10 cellular contexts compared by ENCODE assay signal in genomic region chr1:192573499-192573898, GRCh38. TPM values are rescaled to one million over a fixed set of nuclear protein-coding genes. Genes with fewer than 3 reads are reported as not detected.
DNase-seq lines count a peak whose midpoint lies in the region; ATAC-seq and TF ChIP-seq lines count a peak whose summit lies in the region.
"Had no signal": no experiment of that assay in that cellular context is flagged by ENCODE, and none has a peak within 500 bp of the region (broad histone marks: within the 10 kb centered on the region; RNA-seq: fewer than 3 reads in every experiment).

No MANE protein-coding gene starts in this region.

- CTCF ChIA-PET in activated CD4-positive, alpha-beta memory T cell treated with anti-CD3 and anti-CD28 coated beads, Interleukin-2, amount 10 ng/mL, durations not matched to agents 7 days and 5 days (lab: Charles Lee): interaction anchor here (1.4 to 1.9 kb wide), 2 partner anchors 23 to 99 kb away, joined by 4 read pairs; no protein-coding TSS in a partner anchor
- CTCF ChIA-PET in activated CD4-positive, alpha-beta memory T cell treated with anti-CD3 and anti-CD28 coated beads for 36 hours (lab: Charles Lee): interaction anchor here (1.2 kb wide), 1 partner anchor 96 kb away, joined by 3 read pairs; no protein-coding TSS in a partner anchor

- no peak for TF ChIP-seq CTCF in progenitor cell of endocrine pancreas (IDR thresholded peaks at IDR 0.05; ENCODE audit: unreplicated experiment)

- H3K4me3 Mint-ChIP-seq in activated CD4-positive, alpha-beta memory T cell treated with anti-CD3 and anti-CD28 coated beads, Interleukin-2, amount 10 ng/mL, durations not matched to agents 7 days and 5 days: no peak overlapping the region
- H3K4me3 Mint-ChIP-seq in activated CD4-positive, alpha-beta memory T cell treated with anti-CD3 and anti-CD28 coated beads for 36 hours: no peak overlapping the region
- H3K4me3 Mint-ChIP-seq in stimulated activated memory B cell treated with anti-CD40 and anti-IgM and Interleukin-4, amounts not matched to agents 10 μg/mL and 1 μg/mL and 100 μg/mL, for 72 hours: no peak overlapping the region
- no peak overlapping the region for H3K4me3 Mint-ChIP-seq in progenitor cell of endocrine pancreas (ENCODE audit: low read depth)

- H3K9me3 Mint-ChIP-seq in activated CD4-positive, alpha-beta memory T cell treated with anti-CD3 and anti-CD28 coated beads, Interleukin-2, amount 10 ng/mL, durations not matched to agents 7 days and 5 days: peaks cover 6% of the 10 kb centered on the region
- peaks cover 6% of the 10 kb centered on the region for H3K9me3 Mint-ChIP-seq in activated CD4-positive, alpha-beta memory T cell treated with anti-CD3 and anti-CD28 coated beads for 36 hours
- peaks cover 6% of the 10 kb centered on the region for H3K9me3 Mint-ChIP-seq in stimulated activated memory B cell treated with anti-CD40 and anti-IgM and Interleukin-4, amounts not matched to agents 10 μg/mL and 1 μg/mL and 100 μg/mL, for 72 hours
- peaks cover 15% of the 10 kb centered on the region for H3K9me3 Mint-ChIP-seq in progenitor cell of endocrine pancreas (ENCODE audit: low read depth)

- H3K27ac ChIP-seq in substantia nigra (ENCODE audit: low read depth, low read length, poor library complexity, severe bottlenecking): no peak overlapping the region

- no peak for ATAC-seq in stimulated activated memory B cell treated with anti-CD40 and anti-IgM and Interleukin-4, amounts not matched to agents 10 μg/mL and 1 μg/mL and 100 μg/mL, for 72 hours

- peaks cover 79% of the 10 kb centered on the region for H3K4me1 Mint-ChIP-seq in activated CD4-positive, alpha-beta memory T cell treated with anti-CD3 and anti-CD28 coated beads, Interleukin-2, amount 10 ng/mL, durations not matched to agents 7 days and 5 days
- peaks cover 67% of the 10 kb centered on the region for H3K4me1 Mint-ChIP-seq in activated CD4-positive, alpha-beta memory T cell treated with anti-CD3 and anti-CD28 coated beads for 36 hours (ENCODE audit: low read depth)
- H3K4me1 Mint-ChIP-seq in stimulated activated memory B cell treated with anti-CD40 and anti-IgM and Interleukin-4, amounts not matched to agents 10 μg/mL and 1 μg/mL and 100 μg/mL, for 72 hours: peaks cover 17% of the 10 kb centered on the region
- H3K4me1 Mint-ChIP-seq in progenitor cell of endocrine pancreas (ENCODE audit: low read depth): peaks cover 10% of the 10 kb centered on the region

- H3K36me3 Mint-ChIP-seq in activated CD4-positive, alpha-beta memory T cell treated with anti-CD3 and anti-CD28 coated beads, Interleukin-2, amount 10 ng/mL, durations not matched to agents 7 days and 5 days (ENCODE audit: low read depth): peaks cover 46% of the 10 kb centered on the region
- H3K36me3 Mint-ChIP-seq in activated CD4-positive, alpha-beta memory T cell treated with anti-CD3 and anti-CD28 coated beads for 36 hours: peaks cover 28% of the 10 kb centered on the region
- H3K36me3 Mint-ChIP-seq in stimulated activated memory B cell treated with anti-CD40 and anti-IgM and Interleukin-4, amounts not matched to agents 10 μg/mL and 1 μg/mL and 100 μg/mL, for 72 hours: peaks cover 28% of the 10 kb centered on the region
- H3K36me3 Mint-ChIP-seq in progenitor cell of endocrine pancreas (ENCODE audit: insufficient read depth): peaks cover 5% of the 10 kb centered on the region

- intact Hi-C loops in activated CD4-positive, alpha-beta memory T cell treated with anti-CD3 and anti-CD28 coated beads for 36 hours (cut with micrococcal nuclease): loop anchor here (10.0 kb wide), 1 partner anchor 231 kb away; the partner anchor contains the start of gene RGS2

- no peaks in the 10 kb centered on the region for H3K27me3 Mint-ChIP-seq in activated CD4-positive, alpha-beta memory T cell treated with anti-CD3 and anti-CD28 coated beads, Interleukin-2, amount 10 ng/mL, durations not matched to agents 7 days and 5 days
- H3K27me3 Mint-ChIP-seq in activated CD4-positive, alpha-beta memory T cell treated with anti-CD3 and anti-CD28 coated beads for 36 hours: no peaks in the 10 kb centered on the region
- H3K27me3 Mint-ChIP-seq in stimulated activated memory B cell treated with anti-CD40 and anti-IgM and Interleukin-4, amounts not matched to agents 10 μg/mL and 1 μg/mL and 100 μg/mL, for 72 hours: no peaks in the 10 kb centered on the region
- no peaks in the 10 kb centered on the region for H3K27me3 Mint-ChIP-seq in progenitor cell of endocrine pancreas

- peak overlapping the region; percentile 42 for H3K27ac Mint-ChIP-seq in activated CD4-positive, alpha-beta memory T cell treated with anti-CD3 and anti-CD28 coated beads, Interleukin-2, amount 10 ng/mL, durations not matched to agents 7 days and 5 days
- no peak overlapping the region for H3K27ac Mint-ChIP-seq in activated CD4-positive, alpha-beta memory T cell treated with anti-CD3 and anti-CD28 coated beads for 36 hours
- H3K27ac Mint-ChIP-seq in stimulated activated memory B cell treated with anti-CD40 and anti-IgM and Interleukin-4, amounts not matched to agents 10 μg/mL and 1 μg/mL and 100 μg/mL, for 72 hours: peak overlapping the region; percentile 12
- no peak overlapping the region for H3K27ac Mint-ChIP-seq in progenitor cell of endocrine pancreas

- POLR2A ChIA-PET in activated CD4-positive, alpha-beta memory T cell treated with anti-CD3 and anti-CD28 coated beads, Interleukin-2, amount 10 ng/mL, durations not matched to agents 7 days and 5 days (lab: Charles Lee): interaction anchor here (1.1 to 3.3 kb wide), 9 partner anchors 12 to 485 kb away, joined by 3 to 17 read pairs (median 4); partner anchors contain the start of genes RGS2, RO60 and UCHL5
- POLR2A ChIA-PET in activated CD4-positive, alpha-beta memory T cell treated with anti-CD3 and anti-CD28 coated beads for 36 hours (lab: Charles Lee): no interaction called here

- no peak for DNase-seq in activated CD4-positive, alpha-beta memory T cell treated with anti-CD3 and anti-CD28 coated beads, Interleukin-2, amount 10 ng/mL, durations not matched to agents 7 days and 5 days
- no peak for DNase-seq in activated CD4-positive, alpha-beta memory T cell treated with anti-CD3 and anti-CD28 coated beads for 36 hours
- DNase-seq in SHP77 (lab: John Stamatoyannopoulos, UW) (peak; percentile 53 to 55), fibroblast of the conjunctiva (ENCODE audit: low read depth) (peak; percentile 18), substantia nigra (lab: John Stamatoyannopoulos, UW) (no peak), progenitor cell of endocrine pancreas (ENCODE audit: low spot score, unreplicated experiment) (no peak), middle frontal gyrus (ENCODE audit: extremely low spot score, low spot score) (no peak)

RNA-seq across cellular contexts. Expression of gene RGS1, which starts 2.1 kb away (rescaled TPM):
- total RNA-seq in activated CD4-positive, alpha-beta memory T cell treated with anti-CD3 and anti-CD28 coated beads, Interleukin-2, amount 10 ng/mL, durations not matched to agents 7 days and 5 days: 10 to 100 TPM; 67.3 to 69.2 TPM
- total RNA-seq in activated CD4-positive, alpha-beta memory T cell treated with anti-CD3 and anti-CD28 coated beads for 36 hours: 10 to 100 TPM; 23.5 to 27.1 TPM
- 0.26 and 0.42 TPM in 2 replicates for total RNA-seq in progenitor cell of endocrine pancreas
- total RNA-seq: A673, dermis microvascular lymphatic vessel endothelial cell had no signal

Comparison
In these comparisons a context has a peak if more than half of its experiments do, and no peak if none do; other contexts are left out.
1. H3K27ac Mint-ChIP-seq: peak in activated CD4-positive, alpha-beta memory T cell treated with anti-CD3 and anti-CD28 coated beads, Interleukin-2, amount 10 ng/mL, durations not matched to agents 7 days and 5 days (single experiment) and stimulated activated memory B cell treated with anti-CD40 and anti-IgM and Interleukin-4, amounts not matched to agents 10 μg/mL and 1 μg/mL and 100 μg/mL, for 72 hours (single experiment); none in activated CD4-positive, alpha-beta memory T cell treated with anti-CD3 and anti-CD28 coated beads for 36 hours (single experiment) and progenitor cell of endocrine pancreas (single experiment).
2. DNase-seq: peak in SHP77 (2 of 2) and fibroblast of the conjunctiva (single experiment); none in activated CD4-positive, alpha-beta memory T cell treated with anti-CD3 and anti-CD28 coated beads, Interleukin-2, amount 10 ng/mL, durations not matched to agents 7 days and 5 days (single experiment), activated CD4-positive, alpha-beta memory T cell treated with anti-CD3 and anti-CD28 coated beads for 36 hours (single experiment), substantia nigra (0 of 49), progenitor cell of endocrine pancreas (single experiment) and middle frontal gyrus (single experiment).
3. RNA of gene RGS1, which starts 2.1 kb away (total RNA-seq): 67.3 to 69.2 TPM in activated CD4-positive, alpha-beta memory T cell treated with anti-CD3 and anti-CD28 coated beads, Interleukin-2, amount 10 ng/mL, durations not matched to agents 7 days and 5 days and 23.5 to 27.1 TPM in activated CD4-positive, alpha-beta memory T cell treated with anti-CD3 and anti-CD28 coated beads for 36 hours; 0.26 to 0.42 TPM in progenitor cell of endocrine pancreas; every median in the first group is over 10 times any median in the second.